ENCODE assay signal across 35 cellular contexts in genomic region chr2:95149397-95149984, GRCh38. TPM values are rescaled to one million over a fixed set of nuclear protein-coding genes. Genes with fewer than 3 reads are reported as not detected.
DNase-seq lines count a peak whose midpoint lies in the region; ATAC-seq, FAIRE-seq and TF ChIP-seq lines count a peak whose summit lies in the region.
"Had no signal": no experiment of that assay in that cellular context is flagged by ENCODE, and none has a peak within 500 bp of the region (broad histone marks: within the 10 kb centered on the region; RNA-seq: fewer than 3 reads in every experiment).

No MANE protein-coding gene starts in this region.

- H3K18ac ChIP-seq in neuronal stem cell (ENCODE audit: low read length), result no peak overlapping the region

- TF ChIP-seq CTCF in A549 (IDR thresholded peaks at IDR 0.05) (no peak), HCT116 (IDR thresholded peaks at IDR 0.05 in 2 of 3, conservative IDR thresholded peaks at IDR 0.05 in 1 of 3; ENCODE audit: borderline replicate concordance in 1 of 3, insufficient read depth in 1 of 3, low read depth in 2 of 3, low read length in 2 of 3) (no peak), GM12878 (IDR thresholded peaks at IDR 0.05 in 2 of 3, conservative IDR thresholded peaks at IDR 0.05 in 1 of 3; ENCODE audit: control insufficient read depth in 2 of 3, extremely low read depth in 1 of 3, insufficient read depth in 1 of 3, low read depth in 3 of 3, low read length in 3 of 3) (no peak), hepatocyte (IDR thresholded peaks at IDR 0.05; ENCODE audit: poor library complexity) (no peak), mucosa of descending colon (IDR thresholded peaks at IDR 0.05) (no peak)

- no peak overlapping the region for H2BK15ac ChIP-seq in neuronal stem cell (ENCODE audit: low read length)

- no peak overlapping the region for H2BK12ac ChIP-seq in neuronal stem cell (ENCODE audit: low read length)

- no peak for TF ChIP-seq POLR2A in A549 (IDR thresholded peaks at IDR 0.05; ENCODE audit: low read length)
- TF ChIP-seq POLR2A in HCT116 (IDR thresholded peaks at IDR 0.05; ENCODE audit: borderline replicate concordance, extremely low read depth, insufficient read depth, insufficient read length), result no peak
- TF ChIP-seq POLR2A in GM12878 (IDR thresholded peaks at IDR 0.05; ENCODE audit: low read depth, low read length), result no peak

- no peak overlapping the region for H2AK5ac ChIP-seq in neuronal stem cell (ENCODE audit: low read depth, low read length)

- H3K4me1 ChIP-seq in A549 (no peaks in the 10 kb centered on the region), HCT116 (ENCODE audit: control insufficient read depth in 1 of 2, insufficient read depth in 2 of 2, low read length in 2 of 2) (no peaks in the 10 kb centered on the region), GM12878 (ENCODE audit: control insufficient read depth, insufficient read depth, low read length) (no peaks in the 10 kb centered on the region), hepatocyte (ENCODE audit: insufficient read depth) (no peaks in the 10 kb centered on the region), mucosa of descending colon (ENCODE audit: low read depth) (no peaks in the 10 kb centered on the region), neuronal stem cell (ENCODE audit: control insufficient read depth in 2 of 2, insufficient read depth in 1 of 2, low read depth in 1 of 2, low read length in 2 of 2) (no peaks in the 10 kb centered on the region)
- H3K4me1 ChIP-seq: psoas muscle, suprapubic skin had no signal

- 88% methylated on average over 6 of the region's 6 CpGs for WGBS in A549 (ENCODE audit: missing lambda C conversion rate)
- WGBS in GM12878 (ENCODE audit: insufficient coverage, insufficient replicate concordance, low lambda C conversion rate, missing lambda C conversion rate), result 77% methylated on average over 6 of the region's 6 CpGs
- over 99% methylated on average over 6 of the region's 6 CpGs for WGBS in hepatocyte (ENCODE audit: low lambda C conversion rate, missing lambda C conversion rate)
- no CpG with 5 or more reads among the region's 6 CpGs for WGBS in neuronal stem cell (ENCODE audit: extremely low coverage in 2 of 2, insufficient read length in 2 of 2, insufficient replicate concordance in 1 of 2), 2 donors

- CTCF ChIA-PET in A549 (lab: Yijun Ruan, JAX) (interaction anchor here (1.3 kb wide), 1 partner anchor 16 kb away, joined by 3 read pairs; the partner anchor contains the start of gene ZNF2), HCT116 (lab: Charles Lee) (no interaction called here), GM12878 (lab: Yijun Ruan, JAX) (no interaction called here)

- H3K27me3 ChIP-seq in HCT116 (ENCODE audit: insufficient read depth, low read length), result no peaks in the 10 kb centered on the region
- H3K27me3 ChIP-seq in GM12878 (replicated peaks in 1 of 2; ENCODE audit: control insufficient read depth in 2 of 2, insufficient read depth in 2 of 2, low read length in 1 of 2), result no peaks in the 10 kb centered on the region
- no peaks in the 10 kb centered on the region for H3K27me3 ChIP-seq in hepatocyte
- no peaks in the 10 kb centered on the region for H3K27me3 ChIP-seq in neuronal stem cell (ENCODE audit: control insufficient read depth in 3 of 3, insufficient read depth in 3 of 3, low read depth in 1 of 3, low read length in 3 of 3)
- H3K27me3 ChIP-seq: suprapubic skin had no signal

- TF ChIP-seq RAD21 in A549 (conservative IDR thresholded peaks at IDR 0.05 in 1 of 2, IDR thresholded peaks at IDR 0.05 in 1 of 2) (no peak), HCT116 (IDR thresholded peaks at IDR 0.05; ENCODE audit: low read depth) (no peak), GM12878 (IDR thresholded peaks at IDR 0.05; ENCODE audit: insufficient read depth, low read depth, low read length) (no peak)

- no peak overlapping the region for H2BK120ac ChIP-seq in neuronal stem cell (ENCODE audit: low read depth, low read length)

- intact Hi-C loops in HCT116 (cut with micrococcal nuclease) (no loop called here), GM12878 (cut with micrococcal nuclease; ENCODE audit: unreplicated experiment) (no loop called here), mucosa of descending colon (cut with DNase I, micrococcal nuclease) (no loop called here)

- peaks cover 0 to 13% of the 10 kb centered on the region in 2 experiments; a peak in 1 of 4 replicates for H3K36me3 ChIP-seq in HCT116 (ENCODE audit: control insufficient read depth in 1 of 2, insufficient read depth in 2 of 2, low read length in 2 of 2)
- H3K36me3 ChIP-seq in GM12878 (ENCODE audit: control insufficient read depth in 2 of 2, insufficient read depth in 2 of 2, low read length in 1 of 2), result no peaks in the 10 kb centered on the region; a peak in 1 of 4 replicates
- H3K36me3 ChIP-seq in hepatocyte (replicated peaks; ENCODE audit: insufficient read depth, low read depth), result peaks cover 36% of the 10 kb centered on the region
- H3K36me3 ChIP-seq in mucosa of descending colon (ENCODE audit: low read depth), result peaks cover 23% of the 10 kb centered on the region
- peaks cover 23 to 49% of the 10 kb centered on the region in 2 donors for H3K36me3 ChIP-seq in neuronal stem cell (replicated peaks in 1 of 2; ENCODE audit: control insufficient read depth in 2 of 2, insufficient read depth in 2 of 2, low read length in 2 of 2)

- no peak for ATAC-seq in A549
- ATAC-seq in HCT116, result no peak
- ATAC-seq in GM12878, result no peak
- ATAC-seq in HG03135 (IDR thresholded peaks at IDR 0.05; ENCODE audit: unreplicated experiment), result no peak
- ATAC-seq in mucosa of descending colon, result no peak
- no peak for ATAC-seq in GM18870 (IDR thresholded peaks at IDR 0.05; ENCODE audit: unreplicated experiment)
- ATAC-seq: activated CD4-positive, CD25-positive, alpha-beta regulatory T cell treated with anti-CD3 and anti-CD28 coated beads, Interleukin-2, amount 50 U/mL, for 24 hours; activated CD8-positive, alpha-beta memory T cell treated with anti-CD3 and anti-CD28 coated beads, Interleukin-2, amount 10 ng/mL, durations not matched to agents 7 days and 5 days; activated naive CD8-positive, alpha-beta T cell treated with anti-CD3 and anti-CD28 coated beads, Interleukin-2, amount 50 U/mL, for 24 hours; activated T-cell treated with anti-CD3 and anti-CD28 coated beads, Interleukin-2, amount 50 U/mL, for 72 hours; CD8-positive, alpha-beta T cell; psoas muscle; SK-N-SH treated with all-trans-retinoic acid at 6 μM for 48 hours; stimulated activated memory B cell treated with anti-CD40 and anti-IgM and Interleukin-4, amounts not matched to agents 10 μg/mL and 1 μg/mL and 100 μg/mL, for 72 hours; T-helper 17 cell had no signal

- POLR2A ChIA-PET in A549 (lab: Yijun Ruan, JAX), result no interaction called here
- POLR2A ChIA-PET in HCT116 (lab: Charles Lee), result no interaction called here
- POLR2A ChIA-PET in GM12878 (lab: Charles Lee), result no interaction called here

- no peak overlapping the region for H3K14ac ChIP-seq in neuronal stem cell (ENCODE audit: low read length)

- H4K20me1 ChIP-seq in HCT116 (ENCODE audit: insufficient read depth), result no peaks in the 10 kb centered on the region
- no peaks in the 10 kb centered on the region for H4K20me1 ChIP-seq in GM12878 (ENCODE audit: control insufficient read depth, insufficient read depth)
- no peaks in the 10 kb centered on the region for H4K20me1 ChIP-seq in hepatocyte (ENCODE audit: insufficient read depth, poor library complexity, severe bottlenecking)

- no peak overlapping the region for H4K91ac ChIP-seq in neuronal stem cell (ENCODE audit: low read depth, low read length, poor library complexity)

- DNase-seq in A549 (ENCODE audit: low read depth in 1 of 2, low spot score in 1 of 2) (peak in 1 of 2 experiments; percentile 22), HCT116 (ENCODE audit: low read depth, low spot score) (no peak), GM12878 (ENCODE audit: low read depth, low spot score) (no peak), hepatocyte (ENCODE audit: low spot score) (no peak), mucosa of descending colon (no peak), neuronal stem cell (ENCODE audit: low spot score) (no peak)
- DNase-seq: activated CD4-positive, alpha-beta T cell treated with anti-CD3 and anti-CD28 coated beads, Interleukin-2, amount 50 U/mL, for 4 hours; activated CD8-positive, alpha-beta memory T cell treated with anti-CD3 and anti-CD28 coated beads, Interleukin-2, amount 10 ng/mL, durations not matched to agents 7 days and 5 days; activated naive CD8-positive, alpha-beta T cell treated with anti-CD3 and anti-CD28 coated beads, Interleukin-2, amount 50 U/mL, for 24 hours; activated T-cell treated with anti-CD3 and anti-CD28 coated beads, Interleukin-2, amount 50 U/mL, for 72 hours; AML-193; CD8-positive, alpha-beta T cell; central memory CD4-positive, alpha-beta T cell; dermis blood vessel endothelial cell; HCEC 1CT; naive B cell; NCI-H1436 treated with DMSO at 0.1 percent for 48 hours; NCI-H2081 treated with DMSO at 0.1 percent for 48 hours; NCI-H226; NCI-H526 treated with DMSO at 0.1 percent for 48 hours; NK-92 treated with Interleukin-12 subunit alpha and Interleukin-12 subunit beta, amount 100 ng/mL, for 24 hours; occipital lobe; PC-9; psoas muscle; Right ventricle myocardium superior; stimulated activated CD4-positive, alpha-beta T cell treated with anti-CD3 and anti-CD28 coated beads, Interleukin-15, amount 100 ng/mL, for 24 hours; T-helper 17 cell had no signal

- no peak overlapping the region for H3K23ac ChIP-seq in neuronal stem cell (ENCODE audit: low read depth, low read length, poor library complexity)

- no peak overlapping the region for H2AFZ ChIP-seq in HCT116 (ENCODE audit: low read depth, low read length, poor library complexity, severe bottlenecking)
- H2AFZ ChIP-seq in GM12878 (ENCODE audit: control insufficient read depth, low read depth, low read length), result no peak overlapping the region
- no peak overlapping the region for H2AFZ ChIP-seq in hepatocyte
- H2AFZ ChIP-seq in neuronal stem cell (ENCODE audit: low read length), result no peak overlapping the region
- H2AFZ ChIP-seq: PC-9 had no signal

- H3K9ac ChIP-seq in HCT116 (ENCODE audit: low read length) (no peak overlapping the region), GM12878 (ENCODE audit: control insufficient read depth, insufficient read depth, low read length) (no peak overlapping the region), neuronal stem cell (ENCODE audit: low read depth, low read length, poor library complexity) (no peak overlapping the region)

- H3K27ac ChIP-seq in A549, result no peak overlapping the region
- H3K27ac ChIP-seq in HCT116 (ENCODE audit: low read depth, low read length), result no peak overlapping the region
- no peak overlapping the region for H3K27ac ChIP-seq in GM12878 (ENCODE audit: control insufficient read depth, insufficient read depth)
- no peak overlapping the region for H3K27ac ChIP-seq in hepatocyte
- no peak overlapping the region for H3K27ac ChIP-seq in neuronal stem cell (replicated peaks; ENCODE audit: low read length)
- H3K27ac ChIP-seq: PC-9, psoas muscle, suprapubic skin had no signal

- H3K4ac ChIP-seq in neuronal stem cell (ENCODE audit: low read length), result no peak overlapping the region

- no peaks in the 10 kb centered on the region for H3K79me1 ChIP-seq in neuronal stem cell (ENCODE audit: low read depth, low read length)

- BruUV-seq in HCT116 (replicated peaks; lab: Mats Ljungman, UMichigan) (TSS peak; percentile 18), GM12878 (replicated peaks; lab: Mats Ljungman, UMichigan) (TSS peak; percentile 44)

- H3K9me3 ChIP-seq in A549 (peaks cover 100% of the 10 kb centered on the region), HCT116 (ENCODE audit: control insufficient read depth in 1 of 2, insufficient read depth in 1 of 2, low read depth in 1 of 2, low read length in 2 of 2) (peaks cover 23 to 33% of the 10 kb centered on the region in 2 experiments; a peak in 3 of 4 replicates), GM12878 (replicated peaks; ENCODE audit: control insufficient read depth, insufficient read depth, low read length) (peaks cover 45% of the 10 kb centered on the region), hepatocyte (ENCODE audit: low read depth) (peaks cover 86% of the 10 kb centered on the region), mucosa of descending colon (peaks cover 98% of the 10 kb centered on the region), neuronal stem cell (replicated peaks in 1 of 2; ENCODE audit: control insufficient read depth in 2 of 2, insufficient read depth in 1 of 2, low read depth in 1 of 2, low read length in 2 of 2) (peaks cover 62 to 83% of the 10 kb centered on the region in 2 donors)

- FAIRE-seq in A549 (lab: Jason Lieb, UNC) (no peak), GM12878 (lab: Jason Lieb, UNC) (no peak)
- FAIRE-seq: A204.1, GM12891 had no signal

- TF ChIP-seq EP300 in A549 (IDR thresholded peaks at IDR 0.05) (no peak), GM12878 (IDR thresholded peaks at IDR 0.05; ENCODE audit: borderline replicate concordance in 1 of 2, control insufficient read depth in 1 of 2, low read depth in 2 of 2, low read length in 2 of 2) (no peak)

- SMC1A ChIA-PET in GM12878 (lab: Charles Lee; ENCODE audit: uncharacterized antibody, unreplicated experiment), result no interaction called here

- RAD21 ChIA-PET in HCT116 (lab: Charles Lee; ENCODE audit: low non-redundant PET in 1 of 2, low total read pairs in 2 of 2, uncharacterized antibody in 2 of 2, unreplicated experiment in 2 of 2), result no interaction called here
- RAD21 ChIA-PET in GM12878 (lab: Charles Lee; ENCODE audit: unreplicated experiment), result no interaction called here

- in situ Hi-C loops in GM12878 (cut with MboI), result no loop called here

- H3K4me3 ChIP-seq in A549, result no peak overlapping the region
- no peak overlapping the region for H3K4me3 ChIP-seq in HCT116 (replicated peaks in 1 of 2; ENCODE audit: low read depth in 1 of 2, low read length in 2 of 2)
- H3K4me3 ChIP-seq in GM12878, result no peak overlapping the region
- H3K4me3 ChIP-seq in hepatocyte, result peak overlapping the region; percentile 3
- H3K4me3 ChIP-seq in mucosa of descending colon, result no peak overlapping the region
- no peak overlapping the region for H3K4me3 ChIP-seq in neuronal stem cell (ENCODE audit: low read length in 2 of 2)
- H3K4me3 ChIP-seq: PC-9, psoas muscle, suprapubic skin had no signal

- no peaks in the 10 kb centered on the region for H3K9me2 ChIP-seq in HCT116 (ENCODE audit: insufficient read depth)
- H3K9me2 ChIP-seq in hepatocyte (replicated peaks; ENCODE audit: insufficient read depth), result no peaks in the 10 kb centered on the region

- no peak overlapping the region for H2BK5ac ChIP-seq in neuronal stem cell (ENCODE audit: low read length)

- H4K8ac ChIP-seq in neuronal stem cell (ENCODE audit: low read depth, low read length), result no peak overlapping the region

- H3K79me2 ChIP-seq in HCT116 (ENCODE audit: insufficient read depth, low read length) (no peaks in the 10 kb centered on the region), GM12878 (ENCODE audit: control insufficient read depth, insufficient read depth, low read length) (no peaks in the 10 kb centered on the region), hepatocyte (no peaks in the 10 kb centered on the region)

- H3K4me2 ChIP-seq in A549 (no peak overlapping the region), HCT116 (ENCODE audit: low read length) (no peak overlapping the region), GM12878 (ENCODE audit: control insufficient read depth, insufficient read depth) (no peak overlapping the region), hepatocyte (no peak overlapping the region), neuronal stem cell (ENCODE audit: insufficient read depth, low read length, poor library complexity, severe bottlenecking) (no peak overlapping the region)
- H3K4me2 ChIP-seq: PC-9 had no signal

RNA-seq across cellular contexts. Expression of gene ZNF514, which starts 10.2 kb away (rescaled TPM):
- polyA plus RNA-seq in A549 (2011; rRNA removed), result 14.0 and 15.0 TPM in 2 replicates
- 5.7 and 5.8 TPM in 2 replicates for polyA plus RNA-seq in A549 (2012; cell fraction: cytosol; rRNA removed)
- 6.5 and 8.3 TPM in 2 replicates for polyA plus RNA-seq in A549 (2012; cell fraction: nucleus; rRNA removed)
- 10.6 to 12.8 TPM (median 11.2 TPM) in 3 replicates for polyA plus RNA-seq in A549 (2017; fragmentation: RNase III; extraction: RNeasy Plus Mini Kit Qiagen cat#74134 plus additional on column Dnase treatment)
- polyA minus RNA-seq in A549 (2011; rRNA and poly(A)+ RNA removed), result 7.8 and 9.5 TPM in 2 replicates
- 8.5 TPM for total RNA-seq in HCT116 (2021; ENCODE audit: unreplicated experiment)
- 4.3 and 5.0 TPM in 2 replicates for polyA plus RNA-seq in HCT116 (2012)
- total RNA-seq in GM12878 (2013; cell fraction: nucleolus; rRNA removed), result 41.0 and 42.4 TPM in 2 replicates
- total RNA-seq in GM12878 (2014; rRNA removed), result 6.6 and 6.8 TPM in 2 replicates
- 5.7 and 6.0 TPM in 2 replicates for total RNA-seq in GM12878 (2014; rRNA removed; fragmentation: Illumina TruSeq; extraction: Trizol)
- total RNA-seq in GM12878 (2021), result 8.7 and 9.8 TPM in 2 replicates
- polyA plus RNA-seq in GM12878 (2011; ENCODE audit: low read depth), result 2.5 TPM
- 6.7 and 7.4 TPM in 2 replicates for polyA plus RNA-seq in GM12878 (2011; rRNA removed)
- 2.7 and 4.4 TPM in 2 replicates for polyA plus RNA-seq in GM12878 (2011; cell fraction: cytosol; rRNA removed)
- 13.3 and 14.6 TPM in 2 replicates for polyA plus RNA-seq in GM12878 (2011; cell fraction: nucleus; rRNA removed)
- 4.7 and 6.6 TPM in 2 replicates for polyA plus RNA-seq in GM12878 (2012)
- polyA plus RNA-seq in GM12878 (2014; fragmentation: Illumina TruSeq; extraction: Trizol), result 5.3 and 6.4 TPM in 2 replicates
- polyA plus RNA-seq in GM12878 (2014; fragmentation: Nextera tagmentation; extraction: Ambion mirVana), result 1 to 10 TPM; 5.8 to 7.2 TPM
- polyA plus RNA-seq in GM12878 (2014; rRNA removed), result 6.4 and 6.8 TPM in 2 replicates
- 1 to 10 TPM; 5.1 to 7.4 TPM for polyA plus RNA-seq in GM12878 (2016; fragmentation: Nextera tagmentation; extraction: Ambion mirVana)
- polyA minus RNA-seq in GM12878 (2011; rRNA and poly(A)+ RNA removed), result 3.7 and 5.4 TPM in 2 replicates
- 1.9 and 3.8 TPM in 2 replicates for polyA minus RNA-seq in GM12878 (2011; cell fraction: cytosol; rRNA and poly(A)+ RNA removed)
- polyA minus RNA-seq in GM12878 (2011; cell fraction: nucleus; rRNA and poly(A)+ RNA removed), result 8.9 and 11.5 TPM in 2 replicates
- total RNA-seq in hepatocyte, result 11.8 and 14.6 TPM in 2 replicates
- 4.2 and 9.3 TPM in 2 replicates for polyA plus RNA-seq in hepatocyte
- total RNA-seq in mucosa of descending colon, result 10 to 100 TPM; 12.3 to 28.0 (median 14.8) TPM
- polyA plus RNA-seq in neuronal stem cell (2013, experiment 1 of 2), result 19.3 TPM
- 19.5 TPM for polyA plus RNA-seq in neuronal stem cell (2013, experiment 2 of 2)

RNA-seq across cellular contexts. Expression of gene ZNF2, which starts 16.1 kb away (rescaled TPM):
- polyA plus RNA-seq in A549 (2011; rRNA removed), result 4.6 and 5.5 TPM in 2 replicates
- polyA plus RNA-seq in A549 (2012; cell fraction: cytosol; rRNA removed), result 1.5 TPM in 2 replicates
- polyA plus RNA-seq in A549 (2012; cell fraction: nucleus; rRNA removed), result 1.3 and 1.6 TPM in 2 replicates
- 3.7 to 4.3 TPM (median 4.2 TPM) in 3 replicates for polyA plus RNA-seq in A549 (2017; fragmentation: RNase III; extraction: RNeasy Plus Mini Kit Qiagen cat#74134 plus additional on column Dnase treatment)
- polyA minus RNA-seq in A549 (2011; rRNA and poly(A)+ RNA removed), result 10.2 and 10.5 TPM in 2 replicates
- total RNA-seq in HCT116 (2021; ENCODE audit: unreplicated experiment), result 3.4 TPM
- polyA plus RNA-seq in HCT116 (2012), result 2.1 and 3.1 TPM in 2 replicates
- 5.5 and 6.8 TPM in 2 replicates for total RNA-seq in GM12878 (2013; cell fraction: nucleolus; rRNA removed)
- total RNA-seq in GM12878 (2014; rRNA removed), result 2.8 and 4.0 TPM in 2 replicates
- 4.2 and 4.7 TPM in 2 replicates for total RNA-seq in GM12878 (2014; rRNA removed; fragmentation: Illumina TruSeq; extraction: Trizol)
- 3.5 TPM in 2 replicates for total RNA-seq in GM12878 (2021)
- 0.60 TPM for polyA plus RNA-seq in GM12878 (2011; ENCODE audit: low read depth)
- 4.5 and 5.1 TPM in 2 replicates for polyA plus RNA-seq in GM12878 (2011; rRNA removed)
- polyA plus RNA-seq in GM12878 (2011; cell fraction: cytosol; rRNA removed), result 3.6 and 4.5 TPM in 2 replicates
- polyA plus RNA-seq in GM12878 (2011; cell fraction: nucleus; rRNA removed), result 3.0 and 4.1 TPM in 2 replicates
- 0.92 and 2.7 TPM in 2 replicates for polyA plus RNA-seq in GM12878 (2012)
- polyA plus RNA-seq in GM12878 (2014; fragmentation: Illumina TruSeq; extraction: Trizol), result 4.1 and 4.6 TPM in 2 replicates
- 1 to 10 TPM; 3.0 to 3.4 TPM for polyA plus RNA-seq in GM12878 (2014; fragmentation: Nextera tagmentation; extraction: Ambion mirVana)
- 2.4 and 2.5 TPM in 2 replicates for polyA plus RNA-seq in GM12878 (2014; rRNA removed)
- polyA plus RNA-seq in GM12878 (2016; fragmentation: Nextera tagmentation; extraction: Ambion mirVana), result 1 to 10 TPM; 3.1 to 3.3 TPM
- polyA minus RNA-seq in GM12878 (2011; rRNA and poly(A)+ RNA removed), result 8.0 and 10.1 TPM in 2 replicates
- polyA minus RNA-seq in GM12878 (2011; cell fraction: cytosol; rRNA and poly(A)+ RNA removed), result 1.7 and 4.1 TPM in 2 replicates
- 2.1 and 3.1 TPM in 2 replicates for polyA minus RNA-seq in GM12878 (2011; cell fraction: nucleus; rRNA and poly(A)+ RNA removed)
- 3.7 and 4.5 TPM in 2 replicates for total RNA-seq in hepatocyte
- polyA plus RNA-seq in hepatocyte, result 2.1 and 2.2 TPM in 2 replicates
- 1 to 10 TPM; 2.5 to 7.0 (median 2.9) TPM for total RNA-seq in mucosa of descending colon
- 2.7 TPM for polyA plus RNA-seq in neuronal stem cell (2013, experiment 1 of 2)
- polyA plus RNA-seq in neuronal stem cell (2013, experiment 2 of 2), result 2.8 TPM

RNA-seq across cellular contexts. Expression of gene MRPS5, which starts 27.9 kb away (rescaled TPM):
- polyA plus RNA-seq in A549 (2011; rRNA removed) (96.4 and 123 TPM in 2 replicates), A549 (2017; fragmentation: RNase III; extraction: RNeasy Plus Mini Kit Qiagen cat#74134 plus additional on column Dnase treatment) (102 to 108 TPM (median 103 TPM) in 3 replicates), GM12878 (2011; rRNA removed) (86.6 and 93.6 TPM in 2 replicates), GM12878 (2014; fragmentation: Illumina TruSeq; extraction: Trizol) (88.5 and 90.5 TPM in 2 replicates), GM12878 (2014; fragmentation: Nextera tagmentation; extraction: Ambion mirVana) (10 to 100 TPM; 54.8 to 77.0 TPM), GM12878 (2014; rRNA removed) (90.0 and 93.0 TPM in 2 replicates), GM12878 (2016; fragmentation: Nextera tagmentation; extraction: Ambion mirVana) (10 to 100 TPM; 68.9 to 75.7 TPM), hepatocyte (52.4 and 55.3 TPM in 2 replicates)
- 90.6 and 92.4 TPM in 2 replicates for polyA plus RNA-seq in A549 (2012; cell fraction: cytosol; rRNA removed)
- polyA plus RNA-seq in A549 (2012; cell fraction: nucleus; rRNA removed), result 84.5 and 111 TPM in 2 replicates
- 58.5 and 61.2 TPM in 2 replicates for polyA minus RNA-seq in A549 (2011; rRNA and poly(A)+ RNA removed)
- total RNA-seq in HCT116 (2021; ENCODE audit: unreplicated experiment) (70.6 TPM), GM12878 (2014; rRNA removed) (70.6 and 82.1 TPM in 2 replicates), GM12878 (2014; rRNA removed; fragmentation: Illumina TruSeq; extraction: Trizol) (73.2 and 77.9 TPM in 2 replicates), GM12878 (2021) (54.3 and 58.1 TPM in 2 replicates), hepatocyte (44.3 and 44.4 TPM in 2 replicates), mucosa of descending colon (10 to 100 TPM; 65.1 to 69.6 (median 68.6) TPM)
- 63.3 and 67.9 TPM in 2 replicates for polyA plus RNA-seq in HCT116 (2012)
- 70.4 and 75.6 TPM in 2 replicates for total RNA-seq in GM12878 (2013; cell fraction: nucleolus; rRNA removed)
- polyA plus RNA-seq in GM12878 (2011; ENCODE audit: low read depth), result 24.8 TPM
- 65.6 and 74.2 TPM in 2 replicates for polyA plus RNA-seq in GM12878 (2011; cell fraction: cytosol; rRNA removed)
- 82.7 and 95.6 TPM in 2 replicates for polyA plus RNA-seq in GM12878 (2011; cell fraction: nucleus; rRNA removed)
- 42.6 and 52.4 TPM in 2 replicates for polyA plus RNA-seq in GM12878 (2012)
- polyA minus RNA-seq in GM12878 (2011; rRNA and poly(A)+ RNA removed), result 44.3 and 47.5 TPM in 2 replicates
- 20.6 and 21.8 TPM in 2 replicates for polyA minus RNA-seq in GM12878 (2011; cell fraction: cytosol; rRNA and poly(A)+ RNA removed)
- polyA minus RNA-seq in GM12878 (2011; cell fraction: nucleus; rRNA and poly(A)+ RNA removed), result 28.8 and 49.8 TPM in 2 replicates
- 67.1 TPM for polyA plus RNA-seq in neuronal stem cell (2013, experiment 1 of 2)
- polyA plus RNA-seq in neuronal stem cell (2013, experiment 2 of 2), result 65.8 TPM

RNA-seq across cellular contexts. Expression of gene ZNF892, which starts 57.8 kb away (rescaled TPM):
- polyA plus RNA-seq in A549 (2011; rRNA removed) (1.8 and 2.1 TPM in 2 replicates), A549 (2017; fragmentation: RNase III; extraction: RNeasy Plus Mini Kit Qiagen cat#74134 plus additional on column Dnase treatment) (0.72 to 0.84 TPM (median 0.79 TPM) in 3 replicates), GM12878 (2011; rRNA removed) (1.3 and 1.7 TPM in 2 replicates), GM12878 (2014; fragmentation: Illumina TruSeq; extraction: Trizol) (0.21 and 0.40 TPM in 2 replicates), GM12878 (2014; fragmentation: Nextera tagmentation; extraction: Ambion mirVana) (not detected), GM12878 (2014; rRNA removed) (0.22 and 0.30 TPM in 2 replicates), GM12878 (2016; fragmentation: Nextera tagmentation; extraction: Ambion mirVana) (under 1 TPM in 1 of 2 experiments, not detected in 1; 0.29 TPM), hepatocyte (0.13 and 0.66 TPM in 2 replicates)
- 0.29 and 0.34 TPM in 2 replicates for polyA plus RNA-seq in A549 (2012; cell fraction: cytosol; rRNA removed)
- polyA plus RNA-seq in A549 (2012; cell fraction: nucleus; rRNA removed), result 0.17 and 0.23 TPM in 2 replicates
- polyA minus RNA-seq in A549 (2011; rRNA and poly(A)+ RNA removed), result 4.2 and 4.4 TPM in 2 replicates
- total RNA-seq in HCT116 (2021; ENCODE audit: unreplicated experiment) (0.27 TPM), GM12878 (2014; rRNA removed) (0.11 and 0.93 TPM in 2 replicates), GM12878 (2014; rRNA removed; fragmentation: Illumina TruSeq; extraction: Trizol) (0.72 and 0.74 TPM in 2 replicates), GM12878 (2021) (0.59 and 0.85 TPM in 2 replicates), hepatocyte (3.1 and 3.7 TPM in 2 replicates), mucosa of descending colon (1 to 10 TPM; 1.5 to 5.6 (median 1.7) TPM)
- polyA plus RNA-seq in HCT116 (2012), result 0.05 and 0.07 TPM in 2 replicates
- total RNA-seq in GM12878 (2013; cell fraction: nucleolus; rRNA removed), result 23.8 and 24.1 TPM in 2 replicates
- 0.22 TPM for polyA plus RNA-seq in GM12878 (2011; ENCODE audit: low read depth)
- 1.4 and 1.7 TPM in 2 replicates for polyA plus RNA-seq in GM12878 (2011; cell fraction: cytosol; rRNA removed)
- polyA plus RNA-seq in GM12878 (2011; cell fraction: nucleus; rRNA removed), result 1.2 TPM in 2 replicates
- polyA plus RNA-seq in GM12878 (2012), result 0.22 and 0.35 TPM in 2 replicates
- 4.5 and 5.8 TPM in 2 replicates for polyA minus RNA-seq in GM12878 (2011; rRNA and poly(A)+ RNA removed)
- 1.3 and 2.9 TPM in 2 replicates for polyA minus RNA-seq in GM12878 (2011; cell fraction: cytosol; rRNA and poly(A)+ RNA removed)
- 6.5 and 7.4 TPM in 2 replicates for polyA minus RNA-seq in GM12878 (2011; cell fraction: nucleus; rRNA and poly(A)+ RNA removed)
- polyA plus RNA-seq in neuronal stem cell (2013, experiment 1 of 2), result 4.0 TPM
- polyA plus RNA-seq in neuronal stem cell (2013, experiment 2 of 2), result 4.2 TPM

Comparison
In these comparisons a context has a peak if more than half of its experiments do, and no peak if none do; other contexts are left out.
1. Of the 24 proteins assayed by ChIP-seq in both GM12878 and A549: peak only in GM12878: none; only in A549: KDM1A; in both: none; in neither: 23.